In genomic region chr22:19629720-19630419, GRCh38 we compare ENCODE assay signal across 8 cellular contexts.
DNase-seq lines count a peak whose midpoint lies in the region; ATAC-seq and TF ChIP-seq lines count a peak whose summit lies in the region.

No MANE protein-coding gene starts in this region.

- H3K9me2 ChIP-seq in Loucy (replicated peaks; ENCODE audit: low read depth, low read length): no peaks in the 10 kb centered on the region

- ATAC-seq in upper lobe of left lung (ENCODE audit: low FRiP score in 2 of 2) (peak; percentile 83 to 85), HG03135 (IDR thresholded peaks at IDR 0.05; ENCODE audit: unreplicated experiment) (no peak)

- peaks cover 3% of the 10 kb centered on the region for H3K4me1 Mint-ChIP-seq in activated naive CD4-positive, alpha-beta T cell treated with anti-CD3 and anti-CD28 coated beads for 36 hours (ENCODE audit: low read depth)

- H3K4me2 ChIP-seq in Loucy (ENCODE audit: low read depth, low read length, poor library complexity, severe bottlenecking): peak overlapping the region; percentile 21

- DNase-seq in EL (peak; percentile 70), SK-MEL-5 (ENCODE audit: low read depth, low spot score) (peak; percentile 83), glomerular visceral epithelial cell (ENCODE audit: extremely low spot score) (peak; percentile 71), pons (ENCODE audit: low spot score) (peak; percentile 64), upper lobe of left lung (peak in 1 of 2 donors; percentile 75)
- DNase-seq in activated naive CD4-positive, alpha-beta T cell treated with anti-CD3 and anti-CD28 coated beads for 36 hours: peak; percentile 94

- H3K27me3 Mint-ChIP-seq in activated naive CD4-positive, alpha-beta T cell treated with anti-CD3 and anti-CD28 coated beads for 36 hours (ENCODE audit: low read depth): no peaks in the 10 kb centered on the region

- no peak overlapping the region for H3K4me3 Mint-ChIP-seq in activated naive CD4-positive, alpha-beta T cell treated with anti-CD3 and anti-CD28 coated beads for 36 hours

- no peak for TF ChIP-seq EP300 in upper lobe of left lung (IDR thresholded peaks at IDR 0.05)

- in situ Hi-C loops in SK-MEL-5 (cut with HindIII; ENCODE audit: low pct_unique_long_range_greater_than_20kb, low sequenced_read_pairs): no loop called here

- peak overlapping the region; percentile 45 for H3K9ac ChIP-seq in Loucy (ENCODE audit: low read depth, low read length, poor library complexity, severe bottlenecking)

- H3K27me3 ChIP-seq in Loucy (ENCODE audit: insufficient read depth, low read length, poor library complexity, severe bottlenecking): no peaks in the 10 kb centered on the region
- no peaks in the 10 kb centered on the region for H3K27me3 ChIP-seq in upper lobe of left lung

- H3F3A ChIP-seq in Loucy (ENCODE audit: low read depth): no peaks in the 10 kb centered on the region

- intact Hi-C loops in activated naive CD4-positive, alpha-beta T cell treated with anti-CD3 and anti-CD28 coated beads for 36 hours (cut with micrococcal nuclease): loop anchor here (1.0 to 10.0 kb wide), 7 partner anchors 105 to 486 kb away; partner anchors contain the start of genes CDC45, ESS2 and UFD1

- H4K20me1 ChIP-seq in Loucy (ENCODE audit: insufficient read depth, low read length, poor library complexity, severe bottlenecking): no peaks in the 10 kb centered on the region

- no peak overlapping the region for H3K27ac ChIP-seq in upper lobe of left lung

- H3K36me3 Mint-ChIP-seq in activated naive CD4-positive, alpha-beta T cell treated with anti-CD3 and anti-CD28 coated beads for 36 hours (ENCODE audit: low read depth): no peaks in the 10 kb centered on the region

- H3K27ac Mint-ChIP-seq in activated naive CD4-positive, alpha-beta T cell treated with anti-CD3 and anti-CD28 coated beads for 36 hours: no peak overlapping the region

- CTCF ChIA-PET in activated naive CD4-positive, alpha-beta T cell treated with anti-CD3 and anti-CD28 coated beads for 36 hours (lab: Charles Lee): interaction anchor here (0.6 to 1.8 kb wide), 29 partner anchors 12 to 679 kb away, joined by 3 to 11 read pairs (median 3); partner anchors contain the start of genes CDC45, SLC25A1 and UFD1

- H2AFZ ChIP-seq in Loucy (ENCODE audit: low read length): peak overlapping the region; percentile 83

- H3K9me3 Mint-ChIP-seq in activated naive CD4-positive, alpha-beta T cell treated with anti-CD3 and anti-CD28 coated beads for 36 hours: no peaks in the 10 kb centered on the region

- H3K4me1 ChIP-seq in Loucy (ENCODE audit: insufficient read depth, low read length, poor library complexity, severe bottlenecking): peaks cover 11% of the 10 kb centered on the region
- H3K4me1 ChIP-seq in upper lobe of left lung: peaks cover 0 to 8% (median 4%) of the 10 kb centered on the region in 4 donors

- TF ChIP-seq CTCF in Loucy (conservative IDR thresholded peaks at IDR 0.05; ENCODE audit: low read length): peak; percentile 95
- peak; percentile 81 to 92 (median 88) for TF ChIP-seq CTCF in upper lobe of left lung (IDR thresholded peaks at IDR 0.05)

- H3K9me3 ChIP-seq in Loucy (ENCODE audit: insufficient read depth, low read depth, low read length) (no peaks in the 10 kb centered on the region), upper lobe of left lung (no peaks in the 10 kb centered on the region)

- no peaks in the 10 kb centered on the region for H3K79me2 ChIP-seq in Loucy (ENCODE audit: insufficient read depth, low read length)

- no peak for TF ChIP-seq POLR2A in upper lobe of left lung (IDR thresholded peaks at IDR 0.05)

- H3K4me3 ChIP-seq in Loucy (ENCODE audit: low read length, poor library complexity, severe bottlenecking): no peak overlapping the region
- peak overlapping the region in 1 of 4 donors; percentile 9 for H3K4me3 ChIP-seq in upper lobe of left lung

- H3K36me3 ChIP-seq in Loucy (ENCODE audit: insufficient read depth, low read length) (no peaks in the 10 kb centered on the region), upper lobe of left lung (no peaks in the 10 kb centered on the region)

- 19 to 23% methylated on average over 13 of the region's 13 CpGs for WGBS in upper lobe of left lung, 2 donors
